Comparison of ENCODE assay signal across 10 cellular contexts in the genomic region with DNA sequence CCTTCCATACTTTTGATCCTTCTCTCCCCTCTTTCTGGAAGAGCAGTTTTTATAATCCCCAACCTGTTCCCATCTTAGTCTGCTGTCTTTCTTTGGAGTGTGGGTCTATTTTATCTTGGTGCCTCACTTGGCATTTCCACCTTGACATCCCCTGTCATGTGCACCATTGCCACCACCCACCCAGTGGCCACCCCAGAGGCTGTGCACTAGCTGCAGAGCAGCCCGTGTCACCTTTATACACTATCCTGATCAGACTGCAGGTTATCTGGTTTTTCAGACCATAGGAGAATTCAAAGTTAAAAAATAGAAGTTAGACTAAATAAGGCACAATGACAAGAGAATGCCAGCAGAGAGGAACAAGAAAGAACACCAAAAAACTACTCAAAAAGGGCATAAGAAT.
"Had no signal": no experiment of that assay in that cellular context is flagged by ENCODE, and none has a peak within 500 bp of the region (broad histone marks: within the 10 kb centered on the region; RNA-seq: fewer than 3 reads in every experiment).

No MANE protein-coding gene starts in this region.

- H2AFZ ChIP-seq: GM23248, GM23338 had no signal

- DNase-seq: GM23248, GOT3, H7, H9, HCEC 1CT, HFFc6 had no signal

- ATAC-seq: GM23338, HCT116 had no signal

- H3K9me3 ChIP-seq: HAP-1 had no signal

- H3K27ac ChIP-seq: GM23248 had no signal

- H3K4me3 ChIP-seq: GM23248, GM23338, HAP-1 had no signal

- H3K27ac Mint-ChIP-seq: GM23338, HFFc6 had no signal

- H3K4me1 Mint-ChIP-seq: H9 had no signal

- H3K4me3 Mint-ChIP-seq: GM23338, H9, HFFc6 had no signal

- H3K36me3 ChIP-seq: HAP-1 had no signal

- H3K4me2 ChIP-seq: GM23338 had no signal

- FAIRE-seq: H54 had no signal

- H3K9me3 Mint-ChIP-seq: GM23338, H9, HFFc6 had no signal

- H3K9ac ChIP-seq: GM23248 had no signal
